Comparison of ENCODE assay signal across 1 cellular context in genomic region chr9:115462623-115463022, GRCh38.
TF ChIP-seq lines count a peak whose summit lies in the region.

No MANE protein-coding gene starts in this region.

TF ChIP-seq in GM23338, 12 proteins besides CTCF, POLR2A, EP300 and RAD21 (continued from another document):
- TF ChIP-seq REST (IDR thresholded peaks at IDR 0.05; ENCODE audit: unreplicated experiment) (no peak), EZH2 (IDR thresholded peaks at IDR 0.05; ENCODE audit: low read depth, unreplicated experiment) (no peak), EZH2phosphoT487 (IDR thresholded peaks at IDR 0.05; ENCODE audit: unreplicated experiment) (no peak), ZNF114 (CRISPR knock-in tag; IDR thresholded peaks at IDR 0.05) (no peak), JUNB (IDR thresholded peaks at IDR 0.05; ENCODE audit: unreplicated experiment) (no peak)
- TF ChIP-seq, protein P1, sequence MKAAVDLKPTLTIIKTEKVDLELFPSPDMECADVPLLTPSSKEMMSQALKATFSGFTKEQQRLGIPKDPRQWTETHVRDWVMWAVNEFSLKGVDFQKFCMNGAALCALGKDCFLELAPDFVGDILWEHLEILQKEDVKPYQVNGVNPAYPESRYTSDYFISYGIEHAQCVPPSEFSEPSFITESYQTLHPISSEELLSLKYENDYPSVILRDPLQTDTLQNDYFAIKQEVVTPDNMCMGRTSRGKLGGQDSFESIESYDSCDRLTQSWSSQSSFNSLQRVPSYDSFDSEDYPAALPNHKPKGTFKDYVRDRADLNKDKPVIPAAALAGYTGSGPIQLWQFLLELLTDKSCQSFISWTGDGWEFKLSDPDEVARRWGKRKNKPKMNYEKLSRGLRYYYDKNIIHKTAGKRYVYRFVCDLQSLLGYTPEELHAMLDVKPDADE (IDR thresholded peaks at IDR 0.05), result no peak
